Comparison of ENCODE assay signal across 9 cellular contexts in genomic region chr7:134932707-134933370, GRCh38. TPM values are rescaled to one million over a fixed set of nuclear protein-coding genes. Genes with fewer than 3 reads are reported as not detected.
A peak's percentile ranks its signal among the peaks of the same experiment; 100 is the strongest.
DNase-seq lines count a peak whose midpoint lies in the region; ATAC-seq and TF ChIP-seq lines count a peak whose summit lies in the region.
"Had no signal": no experiment of that assay in that cellular context is flagged by ENCODE, and none has a peak within 500 bp of the region (broad histone marks: within the 10 kb centered on the region; RNA-seq: fewer than 3 reads in every experiment).

No MANE protein-coding gene starts in this region.

- peak overlapping the region; percentile 71 for H3K4me3 ChIP-seq in ACC112 (ENCODE audit: low read depth, low read length)
- no peak overlapping the region for H3K4me3 ChIP-seq in Peyer's patch
- H3K4me3 ChIP-seq in MG63 = no peak overlapping the region
- H3K4me3 ChIP-seq: cardiac muscle cell had no signal

- H2AFZ ChIP-seq in ACC112 (ENCODE audit: low read length, unreplicated experiment) = no peak overlapping the region

- H3K79me2 ChIP-seq in ACC112 (ENCODE audit: control insufficient read depth, insufficient read depth, low read length, unreplicated experiment) = peaks cover 30% of the 10 kb centered on the region

- DNase-seq in Peyer's patch (no peak), left cardiac atrium (peak; percentile 68), HuH-7.5 (ENCODE audit: low spot score) (no peak), MG63 (no peak), activated gamma-delta T cell treated with Interleukin-2 at 50 U/mL for 16 hours (no peak)

- no peaks in the 10 kb centered on the region for H3K9me3 ChIP-seq in Peyer's patch
- H3K9me3 ChIP-seq in MG63 = no peaks in the 10 kb centered on the region

- H3K27ac ChIP-seq in ACC112 (ENCODE audit: low read depth, low read length) (peak overlapping the region; percentile 94), Peyer's patch (peak overlapping the region in 3 of 4 donors; percentile 25 to 52 (median 43))
- H3K27ac ChIP-seq: cardiac muscle cell had no signal

- peaks cover 49% of the 10 kb centered on the region for H3K36me3 ChIP-seq in ACC112 (ENCODE audit: insufficient read depth, low read length)
- H3K36me3 ChIP-seq in Peyer's patch = peaks cover 0 to 9% (median 0%) of the 10 kb centered on the region in 3 donors
- peaks cover 5% of the 10 kb centered on the region for H3K36me3 ChIP-seq in MG63

- ATAC-seq in GM19351 (IDR thresholded peaks at IDR 0.05; ENCODE audit: unreplicated experiment) (peak; percentile 65), left cardiac atrium (peak; percentile 79 to 84), HG02610 (IDR thresholded peaks at IDR 0.05; ENCODE audit: unreplicated experiment) (no peak)

- H3K27me3 ChIP-seq in ACC112 (ENCODE audit: insufficient read depth, low read length) (no peaks in the 10 kb centered on the region), Peyer's patch (no peaks in the 10 kb centered on the region), MG63 (no peaks in the 10 kb centered on the region)
- H3K27me3 ChIP-seq: cardiac muscle cell had no signal

- intact Hi-C loops in left cardiac atrium (cut with DNase I) = no loop called here

- peaks cover 68% of the 10 kb centered on the region for H3K4me1 ChIP-seq in ACC112 (ENCODE audit: control insufficient read depth, insufficient read depth, low read length, unreplicated experiment)
- peaks cover 0 to 8% (median 0%) of the 10 kb centered on the region in 4 donors for H3K4me1 ChIP-seq in Peyer's patch

- TF ChIP-seq CTCF in Peyer's patch (IDR thresholded peaks at IDR 0.05) = no peak

- TF ChIP-seq POLR2A in Peyer's patch (IDR thresholded peaks at IDR 0.05) = no peak

RNA-seq across cellular contexts. Expression of gene AGBL3, which starts 53.5 kb away (rescaled TPM):
- 1 to 10 TPM in 3 of 4 donors, under 1 TPM in 1; 0.38 to 8.4 (median 4.3) TPM for total RNA-seq in Peyer's patch
- 1 to 10 TPM; 1.7 to 2.1 TPM for total RNA-seq in left cardiac atrium
- 0.40 TPM in 1 of 2 replicates, not detected in the other for total RNA-seq in MG63 (2014; rRNA removed; shearing (Covaris generic); ENCODE audit: low replicate concordance)
